In genomic region chr17:16199093-16199492, GRCh38 we compare ENCODE assay signal across 12 cellular contexts. TPM values are rescaled to one million over a fixed set of nuclear protein-coding genes. Genes with fewer than 3 reads are reported as not detected.
DNase-seq lines count a peak whose midpoint lies in the region; ATAC-seq and TF ChIP-seq lines count a peak whose summit lies in the region.
"Had no signal": no experiment of that assay in that cellular context is flagged by ENCODE, and none has a peak within 500 bp of the region (broad histone marks: within the 10 kb centered on the region; RNA-seq: fewer than 3 reads in every experiment).

No MANE protein-coding gene starts in this region.

- no peak overlapping the region for H2AK9ac ChIP-seq in IMR-90 (replicated peaks; ENCODE audit: low read depth, low read length, poor library complexity)

- H3K9me3 ChIP-seq in BLaER1 = no peaks in the 10 kb centered on the region
- H3K9me3 ChIP-seq in IMR-90 (ENCODE audit: control insufficient read depth, insufficient read depth, low read length) = no peaks in the 10 kb centered on the region
- H3K9me3 ChIP-seq in right lobe of liver = no peaks in the 10 kb centered on the region
- H3K9me3 ChIP-seq in body of pancreas = no peaks in the 10 kb centered on the region
- H3K9me3 ChIP-seq: tibial nerve had no signal

- TF ChIP-seq POLR2A in IMR-90 (IDR thresholded peaks at IDR 0.05; ENCODE audit: low read depth, low read length) (no peak), right lobe of liver (IDR thresholded peaks at IDR 0.05) (no peak), body of pancreas (IDR thresholded peaks at IDR 0.05) (no peak)

- DNase-seq in IMR-90 = peak; percentile 4
- no peak for DNase-seq in activated naive CD8-positive, alpha-beta T cell treated with anti-CD3 and anti-CD28 coated beads for 36 hours
- DNase-seq in right lobe of liver = no peak
- no peak for DNase-seq in body of pancreas
- DNase-seq in NCI-H1436 treated with DMSO at 0.1 percent for 48 hours (lab: John Stamatoyannopoulos, UW) = no peak
- DNase-seq: activated naive CD4-positive, alpha-beta T cell; glutamatergic neuron; small intestine had no signal

- H3K4me2 ChIP-seq in BLaER1 (peak overlapping the region; percentile 57), IMR-90 (ENCODE audit: low read depth, low read length) (no peak overlapping the region)

- dilution Hi-C loops in IMR-90 (cut with HindIII; ENCODE audit: low sequenced_read_pairs, unreplicated experiment) = no loop called here

- H4K8ac ChIP-seq in IMR-90 (ENCODE audit: low read depth in 2 of 2, low read length in 2 of 2) = no peak overlapping the region

- peak overlapping the region; percentile 84; the same call in 1 of the 2 replicates for H3K23ac ChIP-seq in IMR-90 (ENCODE audit: low read depth, low read length)

- no peak overlapping the region for H2BK15ac ChIP-seq in IMR-90 (ENCODE audit: low read depth, low read length)

- no peak overlapping the region for H2AFZ ChIP-seq in IMR-90 (replicated peaks; ENCODE audit: low read length, poor library complexity)

- H3K9me3 Mint-ChIP-seq in activated naive CD8-positive, alpha-beta T cell treated with anti-CD3 and anti-CD28 coated beads for 36 hours = no peaks in the 10 kb centered on the region

- no peak overlapping the region for H3K9ac ChIP-seq in BLaER1
- no peak overlapping the region for H3K9ac ChIP-seq in IMR-90 (ENCODE audit: low read depth, low read length)

- no peaks in the 10 kb centered on the region for H3K27me3 Mint-ChIP-seq in activated naive CD8-positive, alpha-beta T cell treated with anti-CD3 and anti-CD28 coated beads for 36 hours

- WGBS in IMR-90 (ENCODE audit: extremely low coverage in 2 of 2, insufficient read length in 1 of 2), 2 experiments = no CpG with 5 or more reads among the region's 6 CpGs
- 35% methylated on average over 6 of the region's 6 CpGs for WGBS in right lobe of liver (ENCODE audit: insufficient coverage, low coverage, low lambda C conversion rate, missing lambda C conversion rate)
- WGBS in body of pancreas, 2 donors = 52 to 53% methylated on average over 6 of the region's 6 CpGs

- no peak overlapping the region for H3K18ac ChIP-seq in IMR-90 (ENCODE audit: low read depth, low read length)

- no peak overlapping the region for H3K56ac ChIP-seq in IMR-90 (ENCODE audit: extremely low read depth, insufficient read depth, low read length)

- H3K27me3 ChIP-seq in BLaER1 (no peaks in the 10 kb centered on the region), IMR-90 (ENCODE audit: control insufficient read depth, insufficient read depth, low read length) (no peaks in the 10 kb centered on the region), right lobe of liver (no peaks in the 10 kb centered on the region), body of pancreas (no peaks in the 10 kb centered on the region)
- H3K27me3 ChIP-seq: tibial nerve had no signal

- CTCF ChIA-PET in IMR-90 (lab: Yijun Ruan, JAX) = no interaction called here

- no peak overlapping the region for H3K4me3 ChIP-seq in BLaER1
- no peak overlapping the region for H3K4me3 ChIP-seq in IMR-90 (ENCODE audit: insufficient read depth, low read depth, low read length)
- H3K4me3 ChIP-seq in right lobe of liver = no peak overlapping the region
- no peak overlapping the region for H3K4me3 ChIP-seq in body of pancreas
- H3K4me3 ChIP-seq: tibial nerve had no signal

- H3K4ac ChIP-seq in IMR-90 (ENCODE audit: low read depth, low read length) = no peak overlapping the region

- ATAC-seq in IMR-90 (ENCODE audit: low read depth) = no peak
- ATAC-seq in right lobe of liver = peak; percentile 30 to 48 (median 34)
- ATAC-seq in body of pancreas = no peak
- ATAC-seq in GM18873 (IDR thresholded peaks at IDR 0.05; ENCODE audit: low FRiP score, unreplicated experiment) = no peak
- no peak for ATAC-seq in HG03565 (IDR thresholded peaks at IDR 0.05; ENCODE audit: unreplicated experiment)

- TF ChIP-seq CTCF in IMR-90 (conservative IDR thresholded peaks at IDR 0.05; ENCODE audit: low read depth, low read length) (no peak), right lobe of liver (IDR thresholded peaks at IDR 0.05) (no peak), body of pancreas (IDR thresholded peaks at IDR 0.05) (no peak)

- H2BK120ac ChIP-seq in IMR-90 (ENCODE audit: low read depth, low read length) = no peak overlapping the region

- peak overlapping the region; percentile 80 for H3K27ac Mint-ChIP-seq in activated naive CD8-positive, alpha-beta T cell treated with anti-CD3 and anti-CD28 coated beads for 36 hours

- H3K9me1 ChIP-seq in IMR-90 (ENCODE audit: insufficient read depth, low read length) = 0 out of 2 replicates have a peak, but pooled peaks cover 2% of the 10 kb centered on the region

- H3K36me3 ChIP-seq in BLaER1 (peaks cover 34% of the 10 kb centered on the region), IMR-90 (ENCODE audit: control insufficient read depth, insufficient read depth, low read length) (peaks cover 7% of the 10 kb centered on the region), right lobe of liver (peaks cover 0 to 10% (median 4%) of the 10 kb centered on the region in 4 donors), body of pancreas (replicated peaks in 1 of 2; ENCODE audit: insufficient read depth in 1 of 2, low read depth in 2 of 2) (no peaks in the 10 kb centered on the region)

- peak overlapping the region; percentile 79; the same call in 1 of the 2 replicates for H3K14ac ChIP-seq in IMR-90 (replicated peaks; ENCODE audit: low read depth, low read length)

- H3K4me1 ChIP-seq in BLaER1 (peaks cover 51% of the 10 kb centered on the region), IMR-90 (ENCODE audit: control insufficient read depth, insufficient read depth, low read length) (peaks cover 3% of the 10 kb centered on the region), right lobe of liver (peaks cover 0 to 55% (median 9%) of the 10 kb centered on the region in 4 donors), body of pancreas (peaks cover 44% of the 10 kb centered on the region)

- in situ Hi-C loops in IMR-90 (cut with MboI; ENCODE audit: low sequenced_read_pairs) = no loop called here

- no TSS peak for BruUV-seq in IMR-90 (replicated peaks; lab: Mats Ljungman, UMichigan)

- intact Hi-C loops in IMR-90 (cut with micrococcal nuclease) (no loop called here), right lobe of liver (cut with DNase I) (no loop called here), body of pancreas (cut with DNase I) (no loop called here)

- H4K5ac ChIP-seq in IMR-90 (ENCODE audit: low read depth, low read length) = no peak overlapping the region

- H2AK5ac ChIP-seq in IMR-90 (ENCODE audit: low read depth, low read length) = no peak overlapping the region

- H3K79me1 ChIP-seq in IMR-90 (ENCODE audit: low read depth in 1 of 2, low read length in 2 of 2) = peaks cover 8 to 39% of the 10 kb centered on the region in 2 experiments

- peaks cover 17% of the 10 kb centered on the region for H3K36me3 Mint-ChIP-seq in activated naive CD8-positive, alpha-beta T cell treated with anti-CD3 and anti-CD28 coated beads for 36 hours

- H2BK20ac ChIP-seq in IMR-90 (ENCODE audit: low read depth, low read length) = no peak overlapping the region

- no peak overlapping the region for H4K91ac ChIP-seq in IMR-90 (ENCODE audit: insufficient read depth, low read depth, low read length)

- POLR2A ChIA-PET in IMR-90 (lab: Charles Lee; ENCODE audit: unreplicated experiment) = no interaction called here

- H2BK5ac ChIP-seq in IMR-90 (ENCODE audit: low read depth, low read length, poor library complexity, severe bottlenecking) = no peak overlapping the region

- peak overlapping the region; percentile 40; the same call in 1 of the 2 replicates for H3K27ac ChIP-seq in BLaER1
- H3K27ac ChIP-seq in IMR-90 (ENCODE audit: insufficient read depth, low read length) = no peak overlapping the region
- H3K27ac ChIP-seq in right lobe of liver = peak overlapping the region in 1 of 3 donors; percentile 40
- H3K27ac ChIP-seq in body of pancreas = peak overlapping the region in 1 of 4 donors; percentile 5

- peak overlapping the region; percentile 52 for H3K4me3 Mint-ChIP-seq in activated naive CD8-positive, alpha-beta T cell treated with anti-CD3 and anti-CD28 coated beads for 36 hours

- peaks cover 46% of the 10 kb centered on the region for H3K4me1 Mint-ChIP-seq in activated naive CD8-positive, alpha-beta T cell treated with anti-CD3 and anti-CD28 coated beads for 36 hours

- TF ChIP-seq RAD21 in IMR-90 (IDR thresholded peaks at IDR 0.05; ENCODE audit: low read length) = no peak

- H4K20me1 ChIP-seq in BLaER1 (peaks cover 91% of the 10 kb centered on the region), IMR-90 (ENCODE audit: insufficient read depth, low read length) (peaks cover 51% of the 10 kb centered on the region)

TF ChIP-seq in IMR-90, 13 proteins besides CTCF, POLR2A, EP300 and RAD21 (continues in another document):
- no peak for TF ChIP-seq RFX5 (IDR thresholded peaks at IDR 0.05; ENCODE audit: low read depth, low read length)
- TF ChIP-seq MAFK (IDR thresholded peaks at IDR 0.05; ENCODE audit: low read depth, low read length) = no peak
- TF ChIP-seq CEBPB (IDR thresholded peaks at IDR 0.05; ENCODE audit: low read depth, low read length) = no peak
- no peak for TF ChIP-seq BHLHE40 (IDR thresholded peaks at IDR 0.05; ENCODE audit: low read depth, low read length)
- TF ChIP-seq FOS (IDR thresholded peaks at IDR 0.05; ENCODE audit: low read depth, low read length) = no peak
- no peak for TF ChIP-seq NFE2L2 (IDR thresholded peaks at IDR 0.05; ENCODE audit: low read depth, low read length)

RNA-seq across cellular contexts. Expression of gene NCOR1, which starts 16.2 kb away (rescaled TPM):
- total RNA-seq in IMR-90 (2012; rRNA removed) (78.0 and 80.3 TPM in 2 replicates), right lobe of liver (10 to 100 TPM; 52.6 to 76.8 (median 65.1) TPM), body of pancreas (100 to 1,000 TPM; 120 to 230 TPM)
- polyA plus RNA-seq in IMR-90 (2012; rRNA removed) = 54.5 and 56.5 TPM in 2 replicates
- 26.7 and 39.9 TPM in 2 replicates for polyA plus RNA-seq in IMR-90 (2012; cell fraction: cytosol; rRNA removed)
- 54.3 and 72.4 TPM in 2 replicates for polyA plus RNA-seq in IMR-90 (2012; cell fraction: nucleus; rRNA removed; ENCODE audit: low replicate concordance)
- total RNA-seq in activated naive CD8-positive, alpha-beta T cell treated with anti-CD3 and anti-CD28 coated beads for 36 hours = 100 to 1,000 TPM; 122 to 131 TPM

RNA-seq across cellular contexts. Expression of gene PIGL, which starts 17.9 kb away (rescaled TPM):
- 17.5 and 17.9 TPM in 2 replicates for total RNA-seq in IMR-90 (2012; rRNA removed)
- 25.3 and 29.5 TPM in 2 replicates for polyA plus RNA-seq in IMR-90 (2012; rRNA removed)
- polyA plus RNA-seq in IMR-90 (2012; cell fraction: cytosol; rRNA removed) = 6.8 and 10.2 TPM in 2 replicates
- 205 and 279 TPM in 2 replicates for polyA plus RNA-seq in IMR-90 (2012; cell fraction: nucleus; rRNA removed; ENCODE audit: low replicate concordance)
- total RNA-seq in activated naive CD8-positive, alpha-beta T cell treated with anti-CD3 and anti-CD28 coated beads for 36 hours = 10 to 100 TPM; 29.9 to 31.3 TPM
- 10 to 100 TPM in 5 of 6 experiments, 1 to 10 TPM in 1; 8.5 to 29.7 (median 14.9) TPM for total RNA-seq in right lobe of liver
- total RNA-seq in body of pancreas = 100 to 1,000 TPM in 1 of 2 donors, 10 to 100 TPM in 1; 34.5 to 109 TPM

Comparison
In these comparisons a context has a peak if more than half of its experiments do, and no peak if none do; other contexts are left out.
1. ATAC-seq: peak in right lobe of liver (4 of 4); none in IMR-90 (single experiment), body of pancreas (single experiment), GM18873 (single experiment) and HG03565 (single experiment).